Comparison of ENCODE assay signal across 1 cellular context in genomic region chr16:30609002-30609927, GRCh38.
TF ChIP-seq lines count a peak whose summit lies in the region.

No MANE protein-coding gene starts in this region.

TF ChIP-seq in endothelial cell of umbilical vein, 7 proteins besides CTCF, POLR2A, EP300 and RAD21:
- TF ChIP-seq GATA2 (IDR thresholded peaks at IDR 0.05; ENCODE audit: insufficient read depth, insufficient read length, low read depth, low read length), result no peak
- no peak for TF ChIP-seq JUN (IDR thresholded peaks at IDR 0.05; ENCODE audit: borderline replicate concordance, insufficient read depth, insufficient read length, low read depth)
- TF ChIP-seq POLR2AphosphoS5 (IDR thresholded peaks at IDR 0.05; ENCODE audit: insufficient read depth, low read depth, low read length), result no peak
- no peak for TF ChIP-seq MYC (IDR thresholded peaks at IDR 0.05; ENCODE audit: low read depth, low read length)
- no peak for TF ChIP-seq EZH2 (IDR thresholded peaks at IDR 0.05; ENCODE audit: borderline replicate concordance, low read depth, low read length, severe bottlenecking)
- TF ChIP-seq, protein P1, sequence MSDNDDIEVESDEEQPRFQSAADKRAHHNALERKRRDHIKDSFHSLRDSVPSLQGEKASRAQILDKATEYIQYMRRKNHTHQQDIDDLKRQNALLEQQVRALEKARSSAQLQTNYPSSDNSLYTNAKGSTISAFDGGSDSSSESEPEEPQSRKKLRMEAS (IDR thresholded peaks at IDR 0.05; ENCODE audit: insufficient read depth, insufficient read length), result no peak
- TF ChIP-seq FOS (IDR thresholded peaks at IDR 0.05; ENCODE audit: borderline replicate concordance, insufficient read depth, low read length), result no peak
